In the genomic region with DNA sequence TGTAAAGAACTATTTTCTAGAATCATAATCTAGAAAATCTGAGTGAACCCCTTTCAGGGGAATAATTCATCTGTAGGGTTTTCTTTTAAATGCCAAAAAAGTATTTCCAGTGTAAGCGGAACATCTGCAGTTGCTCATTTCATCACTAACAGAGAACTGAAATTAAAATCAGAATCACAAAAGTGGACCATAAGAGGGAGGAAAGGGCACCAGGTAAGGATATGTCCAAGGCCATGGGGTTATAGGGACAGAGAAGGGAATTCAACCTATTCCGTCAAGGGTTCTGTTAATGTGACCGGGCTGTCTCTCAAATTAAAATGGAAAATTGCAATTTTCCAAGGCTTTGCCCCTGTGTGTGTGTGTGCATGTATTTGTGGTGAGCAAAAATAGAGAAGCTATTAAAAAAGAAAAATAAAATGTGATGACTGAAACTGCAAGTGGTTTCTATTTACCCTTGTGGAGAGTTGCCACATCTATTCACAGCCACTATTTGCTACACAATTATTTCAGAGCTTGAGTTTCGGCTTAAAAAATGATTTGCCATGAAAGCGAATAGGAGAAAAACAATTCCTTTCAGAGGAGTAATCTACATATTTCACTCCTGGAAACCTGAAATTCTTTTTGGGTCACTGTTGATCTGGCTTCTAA, we compare ENCODE assay signal across 11 cellular contexts. TPM values are rescaled to one million over a fixed set of nuclear protein-coding genes. Genes with fewer than 3 reads are reported as not detected.
A peak's percentile ranks its signal among the peaks of the same experiment; 100 is the strongest.
DNase-seq lines count a peak whose midpoint lies in the region; ATAC-seq and TF ChIP-seq lines count a peak whose summit lies in the region.
"Had no signal": no experiment of that assay in that cellular context is flagged by ENCODE, and none has a peak within 500 bp of the region (broad histone marks: within the 10 kb centered on the region; RNA-seq: fewer than 3 reads in every experiment).

No MANE protein-coding gene starts in this region.

- H3K27ac ChIP-seq in breast epithelium (peak overlapping the region; percentile 87), gastroesophageal sphincter (peak overlapping the region in 3 of 4 donors; percentile 49 to 57 (median 56))

- H3K9me3 ChIP-seq in breast epithelium (no peaks in the 10 kb centered on the region), gastroesophageal sphincter (no peaks in the 10 kb centered on the region)

- H3K4me3 ChIP-seq in breast epithelium (no peak overlapping the region), gastroesophageal sphincter (no peak overlapping the region)
- H3K4me3 ChIP-seq: skin epidermis had no signal

- no peak for TF ChIP-seq EP300 in gastroesophageal sphincter (IDR thresholded peaks at IDR 0.05)

- intact Hi-C loops in breast epithelium (cut with DNase I; ENCODE audit: low total_unique reads) = no loop called here
- intact Hi-C loops in MCF 10A (cut with micrococcal nuclease) = no loop called here

- peaks cover 18% of the 10 kb centered on the region for H3K4me1 Mint-ChIP-seq in MCF 10A (ENCODE audit: insufficient read depth, unreplicated experiment)
- H3K4me1 Mint-ChIP-seq in type B pancreatic cell (ENCODE audit: unreplicated experiment) = peaks cover 52% of the 10 kb centered on the region

- H3K27me3 ChIP-seq in breast epithelium (no peaks in the 10 kb centered on the region), gastroesophageal sphincter (no peaks in the 10 kb centered on the region)

- ATAC-seq in gastroesophageal sphincter (no peak), HG03280 (IDR thresholded peaks at IDR 0.05; ENCODE audit: unreplicated experiment) (no peak)

- H3K4me1 ChIP-seq in breast epithelium (peaks cover 0 to 16% of the 10 kb centered on the region in 2 donors), gastroesophageal sphincter (peaks cover 5 to 63% (median 24%) of the 10 kb centered on the region in 3 donors)

- no peaks in the 10 kb centered on the region for H3K36me3 ChIP-seq in breast epithelium
- no peaks in the 10 kb centered on the region for H3K36me3 ChIP-seq in gastroesophageal sphincter

- DNase-seq in breast epithelium (ENCODE audit: low spot score in 2 of 2) = no peak
- DNase-seq in MCF 10A (ENCODE audit: unreplicated experiment) = no peak
- peak; percentile 32 for DNase-seq in NCI-H2196 (lab: John Stamatoyannopoulos, UW; ENCODE audit: unreplicated experiment)
- no peak for DNase-seq in type B pancreatic cell (ENCODE audit: extremely low spot score, unreplicated experiment)
- no peak for DNase-seq in effector CD8-positive, alpha-beta T cell (lab: John Stamatoyannopoulos, UW)
- DNase-seq in GM10248 (ENCODE audit: extremely low spot score) = no peak
- DNase-seq: DND-41, NCI-H524 had no signal

- H3K4me3 Mint-ChIP-seq in MCF 10A (ENCODE audit: unreplicated experiment) (no peak overlapping the region), type B pancreatic cell (no peak overlapping the region)

- TF ChIP-seq CTCF in breast epithelium (IDR thresholded peaks at IDR 0.05) = no peak
- no peak for TF ChIP-seq CTCF in MCF 10A (IDR thresholded peaks at IDR 0.05; ENCODE audit: unreplicated experiment)
- TF ChIP-seq CTCF in gastroesophageal sphincter (IDR thresholded peaks at IDR 0.05) = no peak
- TF ChIP-seq CTCF in type B pancreatic cell (conservative IDR thresholded peaks at IDR 0.05) = no peak
- TF ChIP-seq CTCF in GM10248 (IDR thresholded peaks at IDR 0.05; ENCODE audit: control extremely low read depth, extremely low read depth, low read depth, missing control alignments) = no peak

- CTCF ChIA-PET in MCF 10A (lab: Yijun Ruan, JAX) (interaction anchor here (0.6 to 0.7 kb wide), 2 partner anchors 109 to 727 kb away, joined by 3 to 4 read pairs; no protein-coding TSS in a partner anchor), GM10248 (lab: Yijun Ruan, JAX) (interaction anchor here (1.1 kb wide), 1 partner anchor 10 kb away, joined by 3 read pairs; no protein-coding TSS in a partner anchor)

- no peaks in the 10 kb centered on the region for H3K9me3 Mint-ChIP-seq in MCF 10A (ENCODE audit: unreplicated experiment)
- no peaks in the 10 kb centered on the region for H3K9me3 Mint-ChIP-seq in type B pancreatic cell

- WGBS in gastroesophageal sphincter (ENCODE audit: low coverage in 1 of 2), 2 donors = 79 to 83% methylated on average over 4 to 5 of the region's 5 CpGs

- H3K27me3 Mint-ChIP-seq in MCF 10A (ENCODE audit: insufficient read depth, unreplicated experiment) (no peaks in the 10 kb centered on the region), type B pancreatic cell (no peaks in the 10 kb centered on the region)

- no peak overlapping the region for H3K27ac Mint-ChIP-seq in MCF 10A (ENCODE audit: low read depth, unreplicated experiment)
- peak overlapping the region; percentile 10 for H3K27ac Mint-ChIP-seq in type B pancreatic cell

- no TSS peak for BruUV-seq in MCF 10A (replicated peaks; lab: Mats Ljungman, UMichigan)

- H3K36me3 Mint-ChIP-seq in MCF 10A (ENCODE audit: insufficient read depth, unreplicated experiment) (peaks cover 5% of the 10 kb centered on the region), type B pancreatic cell (peaks cover 19% of the 10 kb centered on the region)

- POLR2A ChIA-PET in MCF 10A (lab: Yijun Ruan, JAX) = interaction anchor here (0.8 to 1.3 kb wide), 5 partner anchors 10 to 61 kb away, joined by 3 to 5 read pairs (median 4); no protein-coding TSS in a partner anchor
- POLR2A ChIA-PET in GM10248 (lab: Yijun Ruan, JAX) = no interaction called here

- TF ChIP-seq POLR2A in breast epithelium (IDR thresholded peaks at IDR 0.05) (no peak), gastroesophageal sphincter (IDR thresholded peaks at IDR 0.05) (no peak)

RNA-seq across cellular contexts. Expression of a gene that starts 53.1 kb away (rescaled TPM):
- total RNA-seq in breast epithelium = 100 to 1,000 TPM; 270 to 546 (median 383) TPM
- 459 and 472 TPM in 2 replicates for total RNA-seq in MCF 10A (2022)
- total RNA-seq in gastroesophageal sphincter = 100 to 1,000 TPM; 282 to 724 (median 545) TPM
- total RNA-seq in type B pancreatic cell (ENCODE audit: low replicate concordance) = 329 and 415 TPM in 2 replicates
